In genomic region chr14:75128596-75128990, GRCh38 we compare ENCODE assay signal across 16 cellular contexts. TPM values are rescaled to one million over a fixed set of nuclear protein-coding genes. Genes with fewer than 3 reads are reported as not detected.
A peak's percentile ranks its signal among the peaks of the same experiment; 100 is the strongest.
DNase-seq lines count a peak whose midpoint lies in the region; ATAC-seq lines count a peak whose summit lies in the region.
"Had no signal": no experiment of that assay in that cellular context is flagged by ENCODE, and none has a peak within 500 bp of the region (broad histone marks: within the 10 kb centered on the region; RNA-seq: fewer than 3 reads in every experiment).

No MANE protein-coding gene starts in this region.

- intact Hi-C loops in activated naive CD4-positive, alpha-beta T cell treated with anti-CD3 and anti-CD28 coated beads for 36 hours (cut with micrococcal nuclease), result no loop called here
- intact Hi-C loops in sciatic nerve (cut with DNase I), result no loop called here
- intact Hi-C loops in left cardiac atrium (cut with DNase I), result no loop called here

- peaks cover 37% of the 10 kb centered on the region for H3K36me3 Mint-ChIP-seq in activated naive CD4-positive, alpha-beta T cell treated with anti-CD3 and anti-CD28 coated beads, Interleukin-2, amount 10 ng/mL, durations not matched to agents 7 days and 5 days
- H3K36me3 Mint-ChIP-seq in activated naive CD4-positive, alpha-beta T cell treated with anti-CD3 and anti-CD28 coated beads for 36 hours (ENCODE audit: low read depth), result peaks cover 21% of the 10 kb centered on the region
- H3K36me3 Mint-ChIP-seq in IgD-negative memory B cell, result peaks cover 1% of the 10 kb centered on the region
- peaks cover 2% of the 10 kb centered on the region for H3K36me3 Mint-ChIP-seq in activated naive CD8-positive, alpha-beta T cell
- peaks cover 52% of the 10 kb centered on the region for H3K36me3 Mint-ChIP-seq in stimulated activated effector memory CD8-positive, alpha-beta T cell treated with anti-CD3 and anti-CD28 coated beads, Interleukin-12 subunit alpha, Interleukin-12 subunit beta, amount 100 ng/mL, for 72 hours

- DNase-seq in activated naive CD4-positive, alpha-beta T cell treated with anti-CD3 and anti-CD28 coated beads, Interleukin-2, amount 10 ng/mL, durations not matched to agents 7 days and 5 days, result no peak
- DNase-seq in activated naive CD4-positive, alpha-beta T cell treated with anti-CD3 and anti-CD28 coated beads for 36 hours, result no peak
- no peak for DNase-seq in stimulated activated effector memory CD8-positive, alpha-beta T cell treated with anti-CD3 and anti-CD28 coated beads, Interleukin-12 subunit alpha, Interleukin-12 subunit beta, amount 100 ng/mL, for 72 hours (ENCODE audit: low spot score in 2 of 2)
- DNase-seq in sciatic nerve (ENCODE audit: low spot score) (no peak), left cardiac atrium (no peak)
- DNase-seq: effector memory CD4-positive, alpha-beta T cell; EL; NCI-H1417 treated with DMSO at 0.1 percent for 48 hours; NCI-H748 treated with DMSO at 0.1 percent for 48 hours; SJCRH30; stimulated activated CD4-positive, alpha-beta T cell treated with anti-CD3 and anti-CD28 coated beads, Interleukin-1b, Interleukin-23, amount 100 ng/mL, for 48 hours had no signal

- peak overlapping the region; percentile 11 for H3K4me3 Mint-ChIP-seq in activated naive CD4-positive, alpha-beta T cell treated with anti-CD3 and anti-CD28 coated beads, Interleukin-2, amount 10 ng/mL, durations not matched to agents 7 days and 5 days
- no peak overlapping the region for H3K4me3 Mint-ChIP-seq in activated naive CD4-positive, alpha-beta T cell treated with anti-CD3 and anti-CD28 coated beads for 36 hours
- peak overlapping the region in 3 of 4 donors; percentile 9 to 38 (median 34) for H3K4me3 Mint-ChIP-seq in IgD-negative memory B cell
- peak overlapping the region; percentile 22 for H3K4me3 Mint-ChIP-seq in activated naive CD8-positive, alpha-beta T cell
- H3K4me3 Mint-ChIP-seq in stimulated activated effector memory CD8-positive, alpha-beta T cell treated with anti-CD3 and anti-CD28 coated beads, Interleukin-12 subunit alpha, Interleukin-12 subunit beta, amount 100 ng/mL, for 72 hours, result peak overlapping the region; percentile 98

- no peaks in the 10 kb centered on the region for H3K9me3 Mint-ChIP-seq in activated naive CD4-positive, alpha-beta T cell treated with anti-CD3 and anti-CD28 coated beads, Interleukin-2, amount 10 ng/mL, durations not matched to agents 7 days and 5 days
- H3K9me3 Mint-ChIP-seq in activated naive CD4-positive, alpha-beta T cell treated with anti-CD3 and anti-CD28 coated beads for 36 hours, result no peaks in the 10 kb centered on the region
- H3K9me3 Mint-ChIP-seq in IgD-negative memory B cell, result no peaks in the 10 kb centered on the region
- no peaks in the 10 kb centered on the region for H3K9me3 Mint-ChIP-seq in activated naive CD8-positive, alpha-beta T cell (ENCODE audit: low read depth)
- H3K9me3 Mint-ChIP-seq in stimulated activated effector memory CD8-positive, alpha-beta T cell treated with anti-CD3 and anti-CD28 coated beads, Interleukin-12 subunit alpha, Interleukin-12 subunit beta, amount 100 ng/mL, for 72 hours, result no peaks in the 10 kb centered on the region
- H3K9me3 Mint-ChIP-seq: brain had no signal

- no peaks in the 10 kb centered on the region for H3K27me3 Mint-ChIP-seq in activated naive CD4-positive, alpha-beta T cell treated with anti-CD3 and anti-CD28 coated beads, Interleukin-2, amount 10 ng/mL, durations not matched to agents 7 days and 5 days
- no peaks in the 10 kb centered on the region for H3K27me3 Mint-ChIP-seq in activated naive CD4-positive, alpha-beta T cell treated with anti-CD3 and anti-CD28 coated beads for 36 hours (ENCODE audit: low read depth)
- no peaks in the 10 kb centered on the region for H3K27me3 Mint-ChIP-seq in IgD-negative memory B cell
- H3K27me3 Mint-ChIP-seq in activated naive CD8-positive, alpha-beta T cell, result no peaks in the 10 kb centered on the region

- H3K27ac Mint-ChIP-seq in activated naive CD4-positive, alpha-beta T cell treated with anti-CD3 and anti-CD28 coated beads, Interleukin-2, amount 10 ng/mL, durations not matched to agents 7 days and 5 days, result no peak overlapping the region
- H3K27ac Mint-ChIP-seq in activated naive CD4-positive, alpha-beta T cell treated with anti-CD3 and anti-CD28 coated beads for 36 hours, result no peak overlapping the region
- peak overlapping the region in 2 of 3 donors; percentile 59 to 72 for H3K27ac Mint-ChIP-seq in IgD-negative memory B cell
- peak overlapping the region; percentile 28 for H3K27ac Mint-ChIP-seq in activated naive CD8-positive, alpha-beta T cell
- H3K27ac Mint-ChIP-seq in stimulated activated effector memory CD8-positive, alpha-beta T cell treated with anti-CD3 and anti-CD28 coated beads, Interleukin-12 subunit alpha, Interleukin-12 subunit beta, amount 100 ng/mL, for 72 hours, result no peak overlapping the region

- CTCF ChIA-PET in activated naive CD4-positive, alpha-beta T cell treated with anti-CD3 and anti-CD28 coated beads, Interleukin-2, amount 10 ng/mL, durations not matched to agents 7 days and 5 days (lab: Charles Lee), result interaction anchor here (1.0 to 8.3 kb wide), 4 partner anchors 169 to 360 kb away, joined by 3 to 100 read pairs (median 38); no protein-coding TSS in a partner anchor
- CTCF ChIA-PET in activated naive CD4-positive, alpha-beta T cell treated with anti-CD3 and anti-CD28 coated beads for 36 hours (lab: Charles Lee), result interaction anchor here (0.7 to 5.1 kb wide), 3 partner anchors 9 to 175 kb away, joined by 3 to 64 read pairs (median 3); no protein-coding TSS in a partner anchor

- H3K4me1 Mint-ChIP-seq in activated naive CD4-positive, alpha-beta T cell treated with anti-CD3 and anti-CD28 coated beads, Interleukin-2, amount 10 ng/mL, durations not matched to agents 7 days and 5 days, result peaks cover 46% of the 10 kb centered on the region
- peaks cover 39% of the 10 kb centered on the region for H3K4me1 Mint-ChIP-seq in activated naive CD4-positive, alpha-beta T cell treated with anti-CD3 and anti-CD28 coated beads for 36 hours (ENCODE audit: low read depth)
- peaks cover 28 to 34% (median 28%) of the 10 kb centered on the region in 3 donors for H3K4me1 Mint-ChIP-seq in IgD-negative memory B cell
- peaks cover 40% of the 10 kb centered on the region for H3K4me1 Mint-ChIP-seq in activated naive CD8-positive, alpha-beta T cell (ENCODE audit: low read depth)
- peaks cover 30% of the 10 kb centered on the region for H3K4me1 Mint-ChIP-seq in stimulated activated effector memory CD8-positive, alpha-beta T cell treated with anti-CD3 and anti-CD28 coated beads, Interleukin-12 subunit alpha, Interleukin-12 subunit beta, amount 100 ng/mL, for 72 hours

- ATAC-seq in stimulated activated effector memory CD8-positive, alpha-beta T cell treated with anti-CD3 and anti-CD28 coated beads, Interleukin-12 subunit alpha, Interleukin-12 subunit beta, amount 100 ng/mL, for 72 hours, result no peak
- ATAC-seq in GM21723 (IDR thresholded peaks at IDR 0.05; ENCODE audit: unreplicated experiment) (no peak), sciatic nerve (no peak), left cardiac atrium (no peak)

RNA-seq across cellular contexts. Expression of gene NEK9, which starts 1.7 kb away (rescaled TPM):
- total RNA-seq in activated naive CD4-positive, alpha-beta T cell treated with anti-CD3 and anti-CD28 coated beads for 36 hours, result 10 to 100 TPM; 53.5 to 55.6 TPM
- 16.9 TPM for polyA plus RNA-seq in IgD-negative memory B cell
- total RNA-seq in sciatic nerve, result 111 TPM
- total RNA-seq in left cardiac atrium, result 100 to 1,000 TPM in 1 of 2 donors, 10 to 100 TPM in 1; 89.1 to 102 TPM

RNA-seq across cellular contexts. Expression of gene TMED10, which starts 47.8 kb away (rescaled TPM):
- total RNA-seq in activated naive CD4-positive, alpha-beta T cell treated with anti-CD3 and anti-CD28 coated beads for 36 hours, result 100 to 1,000 TPM; 151 to 156 TPM
- 184 TPM for polyA plus RNA-seq in IgD-negative memory B cell
- total RNA-seq in sciatic nerve, result 256 TPM
- 100 to 1,000 TPM; 271 to 327 TPM for total RNA-seq in left cardiac atrium

RNA-seq across cellular contexts. Expression of gene ZC2HC1C, which starts 59.2 kb away (rescaled TPM):
- total RNA-seq in activated naive CD4-positive, alpha-beta T cell treated with anti-CD3 and anti-CD28 coated beads for 36 hours, result under 1 TPM; 0.64 to 0.86 TPM
- 3.1 TPM for polyA plus RNA-seq in IgD-negative memory B cell
- 2.5 TPM for total RNA-seq in sciatic nerve
- 1 to 10 TPM; 7.5 to 7.8 TPM for total RNA-seq in left cardiac atrium
- total RNA-seq: mononuclear cell, SJCRH30 had no signal

Comparison
In these comparisons a context has a peak if more than half of its experiments do, and no peak if none do; other contexts are left out.
1. H3K27ac Mint-ChIP-seq: peak in IgD-negative memory B cell (2 of 3) and activated naive CD8-positive, alpha-beta T cell (single experiment); none in activated naive CD4-positive, alpha-beta T cell treated with anti-CD3 and anti-CD28 coated beads, Interleukin-2, amount 10 ng/mL, durations not matched to agents 7 days and 5 days (single experiment), activated naive CD4-positive, alpha-beta T cell treated with anti-CD3 and anti-CD28 coated beads for 36 hours (single experiment) and stimulated activated effector memory CD8-positive, alpha-beta T cell treated with anti-CD3 and anti-CD28 coated beads, Interleukin-12 subunit alpha, Interleukin-12 subunit beta, amount 100 ng/mL, for 72 hours (single experiment).